In genomic region chr1:202688401-202688800, GRCh38 we compare ENCODE assay signal across 26 cellular contexts. TPM values are rescaled to one million over a fixed set of nuclear protein-coding genes. Genes with fewer than 3 reads are reported as not detected.
"Had no signal": no experiment of that assay in that cellular context is flagged by ENCODE, and none has a peak within 500 bp of the region (broad histone marks: within the 10 kb centered on the region; RNA-seq: fewer than 3 reads in every experiment).

No MANE protein-coding gene starts in this region.

- H3K9me3 Mint-ChIP-seq: dendritic cell treated with granulocyte-macrophage colony-stimulating factor and Interleukin-4, amounts not matched to agents 40 ng/mL and 50 ng/mL, for 4 days; nephron; T-helper 2 cell treated with Interferon-gamma antibody and Interleukin-4, amounts not matched to agents 5 μg/mL and 100 μg/mL, for 36 hours had no signal

- H2AFZ ChIP-seq: hepatocyte, parathyroid adenoma had no signal

- DNase-seq: activated CD8-positive, alpha-beta memory T cell treated with anti-CD3 and anti-CD28 coated beads, Interleukin-2, amount 50 U/mL, for 4 hours; activated naive CD4-positive, alpha-beta T cell treated with anti-CD3 and anti-CD28 coated beads for 36 hours; activated T-cell treated with anti-CD3 and anti-CD28 coated beads, Interleukin-2, amount 50 U/mL, for 24 hours; effector CD4-positive, alpha-beta T cell; erythroblast; immature natural killer cell; left ventricle myocardium inferior; midbrain; stimulated activated CD4-positive, alpha-beta T cell treated with anti-CD3 and anti-CD28 coated beads, Interleukin-15, amount 100 ng/mL, for 24 hours; stimulated activated CD8-positive, alpha-beta memory T cell treated with anti-CD3 and anti-CD28 coated beads, Interleukin-4, amount 100 ng/mL, for 48 hours; stimulated activated naive B cell treated with anti-CD40 and anti-IgM and Interleukin-4, amounts not matched to agents 10 μg/mL and 1 μg/mL and 100 μg/mL, for 72 hours; T-cell; WERI-Rb-1 had no signal

- H3K4me2 ChIP-seq: hepatocyte, smooth muscle cell had no signal

- H3K4me3 Mint-ChIP-seq: activated naive CD4-positive, alpha-beta T cell treated with anti-CD3 and anti-CD28 coated beads for 36 hours; activated T-cell treated with anti-CD3 and anti-CD28 coated beads, Interleukin-2, amount 50 U/mL, for 24 hours; activated T-helper 17 cell treated with anti-CD3 and anti-CD28 coated beads, Interleukin-2, amount 50 U/mL, for 72 hours; dendritic cell treated with granulocyte-macrophage colony-stimulating factor and Interleukin-4, amounts not matched to agents 40 ng/mL and 50 ng/mL, for 4 days; immature natural killer cell; nephron; stimulated activated naive B cell treated with anti-CD40 and anti-IgM and Interleukin-4, amounts not matched to agents 10 μg/mL and 1 μg/mL and 100 μg/mL, for 72 hours; T-cell; T-helper 2 cell treated with Interferon-gamma antibody and Interleukin-4, amounts not matched to agents 5 μg/mL and 100 μg/mL, for 36 hours; type B pancreatic cell had no signal

- H3K27ac ChIP-seq: hepatocyte, left ventricle myocardium inferior, parathyroid adenoma, thoracic aorta, vagina, WERI-Rb-1 had no signal

- H3K36me3 Mint-ChIP-seq: immature natural killer cell; stimulated activated naive B cell treated with anti-CD40 and anti-IgM and Interleukin-4, amounts not matched to agents 10 μg/mL and 1 μg/mL and 100 μg/mL, for 72 hours; T-cell; type B pancreatic cell had no signal

- H3K36me3 ChIP-seq: left ventricle myocardium inferior, thoracic aorta, vagina, WERI-Rb-1 had no signal

- H3K9me3 ChIP-seq: left ventricle myocardium inferior, thoracic aorta, vagina had no signal

- H3K27me3 ChIP-seq: vagina had no signal

- H3K4me3 ChIP-seq: hepatocyte, left ventricle myocardium inferior, smooth muscle cell, thoracic aorta, vagina had no signal

- H3K79me2 ChIP-seq: hepatocyte, parathyroid adenoma had no signal

- H3K4me1 ChIP-seq: left ventricle myocardium inferior, parathyroid adenoma, vagina had no signal

- H3K27ac Mint-ChIP-seq: activated naive CD4-positive, alpha-beta T cell treated with anti-CD3 and anti-CD28 coated beads for 36 hours; activated T-cell treated with anti-CD3 and anti-CD28 coated beads, Interleukin-2, amount 50 U/mL, for 24 hours; activated T-helper 17 cell treated with anti-CD3 and anti-CD28 coated beads, Interleukin-2, amount 50 U/mL, for 72 hours; dendritic cell treated with granulocyte-macrophage colony-stimulating factor and Interleukin-4, amounts not matched to agents 40 ng/mL and 50 ng/mL, for 4 days; immature natural killer cell; nephron; stimulated activated naive B cell treated with anti-CD40 and anti-IgM and Interleukin-4, amounts not matched to agents 10 μg/mL and 1 μg/mL and 100 μg/mL, for 72 hours; T-cell; T-helper 2 cell treated with Interferon-gamma antibody and Interleukin-4, amounts not matched to agents 5 μg/mL and 100 μg/mL, for 36 hours; type B pancreatic cell had no signal

- H3K4me1 Mint-ChIP-seq: activated T-helper 17 cell treated with anti-CD3 and anti-CD28 coated beads, Interleukin-2, amount 50 U/mL, for 72 hours; immature natural killer cell; nephron; stimulated activated naive B cell treated with anti-CD40 and anti-IgM and Interleukin-4, amounts not matched to agents 10 μg/mL and 1 μg/mL and 100 μg/mL, for 72 hours; T-cell had no signal

- H3K9ac ChIP-seq: parathyroid adenoma had no signal

- ATAC-seq: activated T-helper 17 cell treated with anti-CD3 and anti-CD28 coated beads, Interleukin-2, amount 50 U/mL, for 72 hours; sciatic nerve; stimulated activated naive B cell treated with anti-CD40 and anti-IgM and Interleukin-4, amounts not matched to agents 10 μg/mL and 1 μg/mL and 100 μg/mL, for 72 hours; T-cell had no signal

RNA-seq across cellular contexts. Expression of gene SYT2, which starts 21.9 kb away (rescaled TPM):
- total RNA-seq: activated naive CD4-positive, alpha-beta T cell treated with anti-CD3 and anti-CD28 coated beads for 36 hours; left ventricle myocardium inferior; lung microvascular endothelial cell; myocyte; sciatic nerve; smooth muscle cell; vagina had no signal
- polyA plus RNA-seq: smooth muscle cell had no signal
